ENCODE assay signal across 4 cellular contexts in the genomic region with DNA sequence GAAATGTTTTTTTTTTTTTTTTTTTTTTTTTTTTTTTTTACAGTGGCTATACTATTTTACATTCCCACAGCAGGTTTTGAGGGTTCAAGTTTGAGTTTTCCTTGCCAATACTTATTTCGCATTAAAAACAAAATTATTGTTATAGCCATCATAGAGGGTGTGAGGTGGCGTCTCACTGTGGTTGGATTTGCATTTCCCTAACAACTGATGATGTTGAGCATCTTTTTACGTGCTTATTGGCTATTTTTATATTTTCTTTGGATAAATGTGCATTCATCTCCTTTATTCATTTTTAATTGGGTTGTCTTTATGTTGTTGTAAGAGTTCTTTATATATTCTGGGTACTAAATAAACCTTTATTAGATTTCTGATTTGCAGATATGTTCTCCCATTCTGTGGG.
TF ChIP-seq lines count a peak whose summit lies in the region.

No MANE protein-coding gene starts in this region.

TF ChIP-seq in SK-N-SH, 30 proteins besides CTCF, POLR2A, EP300 and RAD21:
- TF ChIP-seq RFX5 (IDR thresholded peaks at IDR 0.05; ENCODE audit: low read length) (peak; percentile 96), FOXJ3 (CRISPR knock-in tag; IDR thresholded peaks at IDR 0.05) (no peak)
- TF ChIP-seq, protein P1, sequence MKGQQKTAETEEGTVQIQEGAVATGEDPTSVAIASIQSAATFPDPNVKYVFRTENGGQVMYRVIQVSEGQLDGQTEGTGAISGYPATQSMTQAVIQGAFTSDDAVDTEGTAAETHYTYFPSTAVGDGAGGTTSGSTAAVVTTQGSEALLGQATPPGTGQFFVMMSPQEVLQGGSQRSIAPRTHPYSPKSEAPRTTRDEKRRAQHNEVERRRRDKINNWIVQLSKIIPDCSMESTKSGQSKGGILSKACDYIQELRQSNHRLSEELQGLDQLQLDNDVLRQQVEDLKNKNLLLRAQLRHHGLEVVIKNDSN (IDR thresholded peaks at IDR 0.05; ENCODE audit: borderline replicate concordance, low read depth), result no peak
- TF ChIP-seq, protein P2, sequence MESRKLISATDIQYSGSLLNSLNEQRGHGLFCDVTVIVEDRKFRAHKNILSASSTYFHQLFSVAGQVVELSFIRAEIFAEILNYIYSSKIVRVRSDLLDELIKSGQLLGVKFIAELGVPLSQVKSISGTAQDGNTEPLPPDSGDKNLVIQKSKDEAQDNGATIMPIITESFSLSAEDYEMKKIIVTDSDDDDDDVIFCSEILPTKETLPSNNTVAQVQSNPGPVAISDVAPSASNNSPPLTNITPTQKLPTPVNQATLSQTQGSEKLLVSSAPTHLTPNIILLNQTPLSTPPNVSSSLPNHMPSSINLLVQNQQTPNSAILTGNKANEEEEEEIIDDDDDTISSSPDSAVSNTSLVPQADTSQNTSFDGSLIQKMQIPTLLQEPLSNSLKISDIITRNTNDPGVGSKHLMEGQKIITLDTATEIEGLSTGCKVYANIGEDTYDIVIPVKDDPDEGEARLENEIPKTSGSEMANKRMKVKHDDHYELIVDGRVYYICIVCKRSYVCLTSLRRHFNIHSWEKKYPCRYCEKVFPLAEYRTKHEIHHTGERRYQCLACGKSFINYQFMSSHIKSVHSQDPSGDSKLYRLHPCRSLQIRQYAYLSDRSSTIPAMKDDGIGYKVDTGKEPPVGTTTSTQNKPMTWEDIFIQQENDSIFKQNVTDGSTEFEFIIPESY (IDR thresholded peaks at IDR 0.05; ENCODE audit: borderline replicate concordance, low read depth), result no peak

TF ChIP-seq in SK-N-SH treated with all-trans-retinoic acid at 6 μM for 48 hours, 23 proteins besides CTCF, POLR2A, EP300 and RAD21:
- no peak for TF ChIP-seq BACH2 (CRISPR knock-in tag; IDR thresholded peaks at IDR 0.05; ENCODE audit: borderline replicate concordance)
- TF ChIP-seq ZFP30 (CRISPR knock-in tag; IDR thresholded peaks at IDR 0.05), result no peak
- TF ChIP-seq, protein P3, sequence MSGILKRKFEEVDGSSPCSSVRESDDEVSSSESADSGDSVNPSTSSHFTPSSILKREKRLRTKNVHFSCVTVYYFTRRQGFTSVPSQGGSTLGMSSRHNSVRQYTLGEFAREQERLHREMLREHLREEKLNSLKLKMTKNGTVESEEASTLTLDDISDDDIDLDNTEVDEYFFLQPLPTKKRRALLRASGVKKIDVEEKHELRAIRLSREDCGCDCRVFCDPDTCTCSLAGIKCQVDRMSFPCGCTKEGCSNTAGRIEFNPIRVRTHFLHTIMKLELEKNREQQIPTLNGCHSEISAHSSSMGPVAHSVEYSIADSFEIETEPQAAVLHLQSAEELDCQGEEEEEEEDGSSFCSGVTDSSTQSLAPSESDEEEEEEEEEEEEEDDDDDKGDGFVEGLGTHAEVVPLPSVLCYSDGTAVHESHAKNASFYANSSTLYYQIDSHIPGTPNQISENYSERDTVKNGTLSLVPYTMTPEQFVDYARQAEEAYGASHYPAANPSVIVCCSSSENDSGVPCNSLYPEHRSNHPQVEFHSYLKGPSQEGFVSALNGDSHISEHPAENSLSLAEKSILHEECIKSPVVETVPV (CRISPR knock-in tag; IDR thresholded peaks at IDR 0.05), result no peak

TF ChIP-seq in IMR-90, 13 proteins besides CTCF, POLR2A, EP300 and RAD21:
- TF ChIP-seq CHD1 (IDR thresholded peaks at IDR 0.05; ENCODE audit: low read depth, low read length) (no peak), RFX5 (IDR thresholded peaks at IDR 0.05; ENCODE audit: low read depth, low read length) (peak; percentile 94), SMC3 (IDR thresholded peaks at IDR 0.05; ENCODE audit: low read depth, low read length) (no peak), MAFK (IDR thresholded peaks at IDR 0.05; ENCODE audit: low read depth, low read length) (no peak)
- TF ChIP-seq, protein P4, sequence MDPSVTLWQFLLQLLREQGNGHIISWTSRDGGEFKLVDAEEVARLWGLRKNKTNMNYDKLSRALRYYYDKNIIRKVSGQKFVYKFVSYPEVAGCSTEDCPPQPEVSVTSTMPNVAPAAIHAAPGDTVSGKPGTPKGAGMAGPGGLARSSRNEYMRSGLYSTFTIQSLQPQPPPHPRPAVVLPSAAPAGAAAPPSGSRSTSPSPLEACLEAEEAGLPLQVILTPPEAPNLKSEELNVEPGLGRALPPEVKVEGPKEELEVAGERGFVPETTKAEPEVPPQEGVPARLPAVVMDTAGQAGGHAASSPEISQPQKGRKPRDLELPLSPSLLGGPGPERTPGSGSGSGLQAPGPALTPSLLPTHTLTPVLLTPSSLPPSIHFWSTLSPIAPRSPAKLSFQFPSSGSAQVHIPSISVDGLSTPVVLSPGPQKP (IDR thresholded peaks at IDR 0.05; ENCODE audit: borderline replicate concordance, low read depth, low read length), result no peak

TF ChIP-seq in K562, 482 proteins besides CTCF, POLR2A, EP300 and RAD21:
- TF ChIP-seq RFX5 (IDR thresholded peaks at IDR 0.05; ENCODE audit: low read depth, low read length), result peak; percentile 89
- TF ChIP-seq, protein P5, sequence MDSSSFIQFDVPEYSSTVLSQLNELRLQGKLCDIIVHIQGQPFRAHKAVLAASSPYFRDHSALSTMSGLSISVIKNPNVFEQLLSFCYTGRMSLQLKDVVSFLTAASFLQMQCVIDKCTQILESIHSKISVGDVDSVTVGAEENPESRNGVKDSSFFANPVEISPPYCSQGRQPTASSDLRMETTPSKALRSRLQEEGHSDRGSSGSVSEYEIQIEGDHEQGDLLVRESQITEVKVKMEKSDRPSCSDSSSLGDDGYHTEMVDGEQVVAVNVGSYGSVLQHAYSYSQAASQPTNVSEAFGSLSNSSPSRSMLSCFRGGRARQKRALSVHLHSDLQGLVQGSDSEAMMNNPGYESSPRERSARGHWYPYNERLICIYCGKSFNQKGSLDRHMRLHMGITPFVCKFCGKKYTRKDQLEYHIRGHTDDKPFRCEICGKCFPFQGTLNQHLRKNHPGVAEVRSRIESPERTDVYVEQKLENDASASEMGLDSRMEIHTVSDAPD (CRISPR knock-in tag; IDR thresholded peaks at IDR 0.05), result no peak
